In the genomic region with DNA sequence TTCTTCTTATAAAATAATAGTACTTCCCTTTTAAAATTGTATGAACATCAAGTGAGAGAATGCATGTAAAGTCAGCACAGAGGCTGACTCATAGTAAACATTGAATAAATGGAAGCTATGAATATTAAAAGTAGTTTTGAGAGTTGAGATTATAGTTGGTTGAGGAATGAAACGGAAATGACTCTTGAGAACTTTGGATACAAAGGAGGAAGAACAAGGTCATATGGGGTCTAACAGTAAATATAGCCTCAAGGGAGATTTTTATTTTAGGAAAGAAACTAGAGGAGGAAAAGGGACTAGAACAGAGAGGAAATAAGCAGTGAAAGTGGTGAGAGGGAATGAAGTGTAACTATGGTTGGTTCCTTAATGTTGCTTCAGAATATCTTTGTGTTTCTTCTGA, we compare ENCODE assay signal across 10 cellular contexts.
DNase-seq lines count a peak whose midpoint lies in the region; ATAC-seq and TF ChIP-seq lines count a peak whose summit lies in the region.
"Had no signal": no experiment of that assay in that cellular context is flagged by ENCODE, and none has a peak within 500 bp of the region (broad histone marks: within the 10 kb centered on the region; RNA-seq: fewer than 3 reads in every experiment).

No MANE protein-coding gene starts in this region.

- no TSS peak for BruUV-seq in A673 (replicated peaks; lab: Mats Ljungman, UMichigan)

- DNase-seq in A673 (ENCODE audit: low spot score) (peak; percentile 80), ascending aorta (ENCODE audit: low spot score in 2 of 2) (no peak), left colon (no peak), NCI-H69 (lab: John Stamatoyannopoulos, UW) (no peak), midbrain (lab: John Stamatoyannopoulos, UW) (no peak), D341Med (ENCODE audit: low spot score) (no peak)
- DNase-seq in activated naive CD4-positive, alpha-beta T cell treated with anti-CD3 and anti-CD28 coated beads, Interleukin-2, amount 10 ng/mL, durations not matched to agents 7 days and 5 days = no peak
- DNase-seq: CD8-positive, alpha-beta T cell; stimulated activated CD4-positive, alpha-beta T cell treated with anti-CD3 and anti-CD28 coated beads, Interleukin-4, amount 100 ng/mL, for 1 hour had no signal

- no peaks in the 10 kb centered on the region for H3K36me3 Mint-ChIP-seq in activated naive CD4-positive, alpha-beta T cell treated with anti-CD3 and anti-CD28 coated beads, Interleukin-2, amount 10 ng/mL, durations not matched to agents 7 days and 5 days

- H3K4me3 Mint-ChIP-seq in activated naive CD4-positive, alpha-beta T cell treated with anti-CD3 and anti-CD28 coated beads, Interleukin-2, amount 10 ng/mL, durations not matched to agents 7 days and 5 days = no peak overlapping the region
- H3K4me3 Mint-ChIP-seq: CD8-positive, alpha-beta T cell had no signal

- POLR2A ChIA-PET in A673 (lab: Charles Lee; ENCODE audit: low non-redundant PET) = no interaction called here

- H3K9me3 ChIP-seq in A673 (ENCODE audit: low read depth, low read length, poor library complexity, severe bottlenecking) (no peaks in the 10 kb centered on the region), ascending aorta (no peaks in the 10 kb centered on the region)

- CTCF ChIA-PET in A673 (lab: Charles Lee) = no interaction called here
- CTCF ChIA-PET in activated naive CD4-positive, alpha-beta T cell treated with anti-CD3 and anti-CD28 coated beads, Interleukin-2, amount 10 ng/mL, durations not matched to agents 7 days and 5 days (lab: Charles Lee) = no interaction called here

- H3K4me3 ChIP-seq in A673 (ENCODE audit: low read depth, low read length, poor library complexity, severe bottlenecking) (peak overlapping the region; percentile 7), ascending aorta (no peak overlapping the region)

- H3K27me3 Mint-ChIP-seq in activated naive CD4-positive, alpha-beta T cell treated with anti-CD3 and anti-CD28 coated beads, Interleukin-2, amount 10 ng/mL, durations not matched to agents 7 days and 5 days = no peaks in the 10 kb centered on the region

- H3K36me3 ChIP-seq in A673 (ENCODE audit: insufficient read depth, low read length, poor library complexity, severe bottlenecking) = peaks cover 20% of the 10 kb centered on the region
- peaks cover 0 to 6% of the 10 kb centered on the region in 2 donors for H3K36me3 ChIP-seq in ascending aorta

- no peaks in the 10 kb centered on the region for H3K9me3 Mint-ChIP-seq in activated naive CD4-positive, alpha-beta T cell treated with anti-CD3 and anti-CD28 coated beads, Interleukin-2, amount 10 ng/mL, durations not matched to agents 7 days and 5 days
- H3K9me3 Mint-ChIP-seq: CD8-positive, alpha-beta T cell had no signal

- H3K27me3 ChIP-seq in A673 (replicated peaks; ENCODE audit: insufficient read depth, low read depth, low read length, poor library complexity) (no peaks in the 10 kb centered on the region), ascending aorta (no peaks in the 10 kb centered on the region)

- TF ChIP-seq CTCF in A673 (conservative IDR thresholded peaks at IDR 0.05; ENCODE audit: low read depth, low read length) = no peak
- TF ChIP-seq CTCF in ascending aorta (IDR thresholded peaks at IDR 0.05) = no peak

- intact Hi-C loops in A673 (cut with micrococcal nuclease; ENCODE audit: unreplicated experiment) = no loop called here
- intact Hi-C loops in ascending aorta (cut with DNase I) = loop anchor here (5.0 kb wide), 1 partner anchor 87 kb away; no protein-coding TSS in a partner anchor
- intact Hi-C loops in left colon (cut with DNase I, micrococcal nuclease) = no loop called here

- ATAC-seq in HG02678 (IDR thresholded peaks at IDR 0.05; ENCODE audit: unreplicated experiment) (peak; percentile 43), left colon (peak; percentile 34)

- H3K4me1 ChIP-seq in A673 (ENCODE audit: insufficient read depth, low read length, poor library complexity, severe bottlenecking) = peaks cover 69% of the 10 kb centered on the region
- H3K4me1 ChIP-seq in ascending aorta = peaks cover 3 to 39% of the 10 kb centered on the region in 2 donors

- peak overlapping the region; percentile 87 for H3K27ac ChIP-seq in A673 (ENCODE audit: low read depth, low read length, poor library complexity, severe bottlenecking)
- H3K27ac ChIP-seq in ascending aorta = peak overlapping the region; percentile 60 to 74

- H3K4me1 Mint-ChIP-seq in activated naive CD4-positive, alpha-beta T cell treated with anti-CD3 and anti-CD28 coated beads, Interleukin-2, amount 10 ng/mL, durations not matched to agents 7 days and 5 days = no peaks in the 10 kb centered on the region

- no peak overlapping the region for H3K27ac Mint-ChIP-seq in activated naive CD4-positive, alpha-beta T cell treated with anti-CD3 and anti-CD28 coated beads, Interleukin-2, amount 10 ng/mL, durations not matched to agents 7 days and 5 days
- H3K27ac Mint-ChIP-seq: CD8-positive, alpha-beta T cell had no signal
